ENCODE assay signal across 1 cellular context in the genomic region with DNA sequence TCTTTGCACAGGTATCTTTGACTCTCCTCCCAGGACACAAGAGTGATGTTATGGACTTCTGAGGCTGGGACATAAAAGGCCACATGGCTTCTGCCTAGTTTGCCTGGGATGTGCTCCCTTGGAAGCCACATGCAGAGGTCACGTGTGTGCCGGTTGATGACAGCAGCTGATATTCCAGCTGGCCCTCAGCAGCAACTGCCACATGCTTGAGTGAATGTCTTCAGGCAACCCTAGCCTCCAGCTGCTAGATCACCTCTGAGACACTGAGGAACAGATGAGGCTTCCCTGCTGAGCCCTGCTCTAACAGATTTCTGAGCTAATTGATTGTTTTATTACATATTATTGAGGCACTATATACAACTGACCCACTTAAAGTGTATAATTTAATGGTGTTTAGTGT.
A peak's percentile ranks its signal among the peaks of the same experiment; 100 is the strongest.
TF ChIP-seq lines count a peak whose summit lies in the region.

No MANE protein-coding gene starts in this region.

TF ChIP-seq in K562, 482 proteins besides CTCF, POLR2A, EP300 and RAD21 (continued from another document and continues in another):
- TF ChIP-seq, protein P1, sequence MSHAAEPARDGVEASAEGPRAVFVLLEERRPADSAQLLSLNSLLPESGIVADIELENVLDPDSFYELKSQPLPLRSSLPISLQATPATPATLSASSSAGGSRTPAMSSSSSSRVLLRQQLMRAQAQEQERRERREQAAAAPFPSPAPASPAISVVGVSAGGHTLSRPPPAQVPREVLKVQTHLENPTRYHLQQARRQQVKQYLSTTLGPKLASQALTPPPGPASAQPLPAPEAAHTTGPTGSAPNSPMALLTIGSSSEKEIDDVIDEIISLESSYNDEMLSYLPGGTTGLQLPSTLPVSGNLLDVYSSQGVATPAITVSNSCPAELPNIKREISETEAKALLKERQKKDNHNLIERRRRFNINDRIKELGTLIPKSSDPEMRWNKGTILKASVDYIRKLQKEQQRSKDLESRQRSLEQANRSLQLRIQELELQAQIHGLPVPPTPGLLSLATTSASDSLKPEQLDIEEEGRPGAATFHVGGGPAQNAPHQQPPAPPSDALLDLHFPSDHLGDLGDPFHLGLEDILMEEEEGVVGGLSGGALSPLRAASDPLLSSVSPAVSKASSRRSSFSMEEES (CRISPR knock-in tag; IDR thresholded peaks at IDR 0.05), result peak; percentile 85
- TF ChIP-seq HDAC3 (IDR thresholded peaks at IDR 0.05; ENCODE audit: borderline replicate concordance, partially characterized antibody) (no peak), ZFPM2 (CRISPR knock-in tag; IDR thresholded peaks at IDR 0.05) (no peak), BHLHE40 (IDR thresholded peaks at IDR 0.05; ENCODE audit: low read length) (peak; percentile 92), ESRRB (CRISPR knock-in tag; IDR thresholded peaks at IDR 0.05; ENCODE audit: borderline replicate concordance) (no peak), U2AF2 (optimal IDR thresholded peaks at IDR 0.05; ENCODE audit: low read depth, low read length) (no peak), BACH1 (tag; IDR thresholded peaks at IDR 0.05) (no peak), HDAC2 (IDR thresholded peaks at IDR 0.05) (no peak), HMG20B (CRISPR knock-in tag; IDR thresholded peaks at IDR 0.05) (no peak), DACH1 (IDR thresholded peaks at IDR 0.05; ENCODE audit: partially characterized antibody) (peak; percentile 75), ZNF384 (IDR thresholded peaks at IDR 0.05; ENCODE audit: low read depth, low read length) (no peak), SMAD4 (CRISPR knock-in tag; conservative IDR thresholded peaks at IDR 0.05) (0 out of 2 replicates have a peak, but pooled peaks have one; percentile 43), FOSL1 (tag; conservative IDR thresholded peaks at IDR 0.05) (0 out of 2 replicates have a peak, but pooled peaks have one; percentile 12), ELF4 (CRISPR knock-in tag; IDR thresholded peaks at IDR 0.05) (no peak), IRF2 (CRISPR knock-in tag; IDR thresholded peaks at IDR 0.05) (no peak), ZNF561 (CRISPR knock-in tag; conservative IDR thresholded peaks at IDR 0.05) (no peak), LEF1 (IDR thresholded peaks at IDR 0.05) (no peak), SIN3A (IDR thresholded peaks at IDR 0.05; ENCODE audit: borderline replicate concordance in 2 of 2, control insufficient read depth in 1 of 2, low read depth in 2 of 2, low read length in 2 of 2) (peak in 1 of 2 experiments; percentile 52; a peak in 1 of 4 replicates), ZBTB1 (CRISPR knock-in tag; IDR thresholded peaks at IDR 0.05; ENCODE audit: borderline replicate concordance, low read depth) (no peak)
- TF ChIP-seq, protein P2, sequence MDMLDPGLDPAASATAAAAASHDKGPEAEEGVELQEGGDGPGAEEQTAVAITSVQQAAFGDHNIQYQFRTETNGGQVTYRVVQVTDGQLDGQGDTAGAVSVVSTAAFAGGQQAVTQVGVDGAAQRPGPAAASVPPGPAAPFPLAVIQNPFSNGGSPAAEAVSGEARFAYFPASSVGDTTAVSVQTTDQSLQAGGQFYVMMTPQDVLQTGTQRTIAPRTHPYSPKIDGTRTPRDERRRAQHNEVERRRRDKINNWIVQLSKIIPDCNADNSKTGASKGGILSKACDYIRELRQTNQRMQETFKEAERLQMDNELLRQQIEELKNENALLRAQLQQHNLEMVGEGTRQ (CRISPR knock-in tag; IDR thresholded peaks at IDR 0.05), result peak; percentile 87
- TF ChIP-seq, protein P3, sequence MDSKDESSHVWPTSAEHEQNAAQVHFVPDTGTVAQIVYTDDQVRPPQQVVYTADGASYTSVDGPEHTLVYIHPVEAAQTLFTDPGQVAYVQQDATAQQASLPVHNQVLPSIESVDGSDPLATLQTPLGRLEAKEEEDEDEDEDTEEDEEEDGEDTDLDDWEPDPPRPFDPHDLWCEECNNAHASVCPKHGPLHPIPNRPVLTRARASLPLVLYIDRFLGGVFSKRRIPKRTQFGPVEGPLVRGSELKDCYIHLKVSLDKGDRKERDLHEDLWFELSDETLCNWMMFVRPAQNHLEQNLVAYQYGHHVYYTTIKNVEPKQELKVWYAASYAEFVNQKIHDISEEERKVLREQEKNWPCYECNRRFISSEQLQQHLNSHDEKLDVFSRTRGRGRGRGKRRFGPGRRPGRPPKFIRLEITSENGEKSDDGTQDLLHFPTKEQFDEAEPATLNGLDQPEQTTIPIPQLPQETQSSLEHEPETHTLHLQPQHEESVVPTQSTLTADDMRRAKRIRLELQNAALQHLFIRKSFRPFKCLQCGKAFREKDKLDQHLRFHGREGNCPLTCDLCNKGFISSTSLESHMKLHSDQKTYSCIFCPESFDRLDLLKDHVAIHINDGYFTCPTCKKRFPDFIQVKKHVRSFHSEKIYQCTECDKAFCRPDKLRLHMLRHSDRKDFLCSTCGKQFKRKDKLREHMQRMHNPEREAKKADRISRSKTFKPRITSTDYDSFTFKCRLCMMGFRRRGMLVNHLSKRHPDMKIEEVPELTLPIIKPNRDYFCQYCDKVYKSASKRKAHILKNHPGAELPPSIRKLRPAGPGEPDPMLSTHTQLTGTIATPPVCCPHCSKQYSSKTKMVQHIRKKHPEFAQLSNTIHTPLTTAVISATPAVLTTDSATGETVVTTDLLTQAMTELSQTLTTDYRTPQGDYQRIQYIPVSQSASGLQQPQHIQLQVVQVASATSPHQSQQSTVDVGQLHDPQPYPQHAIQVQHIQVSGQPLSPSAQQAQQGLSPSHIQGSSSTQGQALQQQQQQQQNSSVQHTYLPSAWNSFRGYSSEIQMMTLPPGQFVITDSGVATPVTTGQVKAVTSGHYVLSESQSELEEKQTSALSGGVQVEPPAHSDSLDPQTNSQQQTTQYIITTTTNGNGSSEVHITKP (IDR thresholded peaks at IDR 0.05; ENCODE audit: partially characterized antibody), result no peak
- TF ChIP-seq, protein P4, sequence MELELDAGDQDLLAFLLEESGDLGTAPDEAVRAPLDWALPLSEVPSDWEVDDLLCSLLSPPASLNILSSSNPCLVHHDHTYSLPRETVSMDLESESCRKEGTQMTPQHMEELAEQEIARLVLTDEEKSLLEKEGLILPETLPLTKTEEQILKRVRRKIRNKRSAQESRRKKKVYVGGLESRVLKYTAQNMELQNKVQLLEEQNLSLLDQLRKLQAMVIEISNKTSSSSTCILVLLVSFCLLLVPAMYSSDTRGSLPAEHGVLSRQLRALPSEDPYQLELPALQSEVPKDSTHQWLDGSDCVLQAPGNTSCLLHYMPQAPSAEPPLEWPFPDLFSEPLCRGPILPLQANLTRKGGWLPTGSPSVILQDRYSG (tag; conservative IDR thresholded peaks at IDR 0.05; ENCODE audit: low read depth), result 0 out of 2 replicates have a peak, but pooled peaks have one; percentile 26
- TF ChIP-seq, protein P5, sequence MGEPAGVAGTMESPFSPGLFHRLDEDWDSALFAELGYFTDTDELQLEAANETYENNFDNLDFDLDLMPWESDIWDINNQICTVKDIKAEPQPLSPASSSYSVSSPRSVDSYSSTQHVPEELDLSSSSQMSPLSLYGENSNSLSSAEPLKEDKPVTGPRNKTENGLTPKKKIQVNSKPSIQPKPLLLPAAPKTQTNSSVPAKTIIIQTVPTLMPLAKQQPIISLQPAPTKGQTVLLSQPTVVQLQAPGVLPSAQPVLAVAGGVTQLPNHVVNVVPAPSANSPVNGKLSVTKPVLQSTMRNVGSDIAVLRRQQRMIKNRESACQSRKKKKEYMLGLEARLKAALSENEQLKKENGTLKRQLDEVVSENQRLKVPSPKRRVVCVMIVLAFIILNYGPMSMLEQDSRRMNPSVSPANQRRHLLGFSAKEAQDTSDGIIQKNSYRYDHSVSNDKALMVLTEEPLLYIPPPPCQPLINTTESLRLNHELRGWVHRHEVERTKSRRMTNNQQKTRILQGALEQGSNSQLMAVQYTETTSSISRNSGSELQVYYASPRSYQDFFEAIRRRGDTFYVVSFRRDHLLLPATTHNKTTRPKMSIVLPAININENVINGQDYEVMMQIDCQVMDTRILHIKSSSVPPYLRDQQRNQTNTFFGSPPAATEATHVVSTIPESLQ (CRISPR knock-in tag; IDR thresholded peaks at IDR 0.05), result no peak
- TF ChIP-seq, protein P6, sequence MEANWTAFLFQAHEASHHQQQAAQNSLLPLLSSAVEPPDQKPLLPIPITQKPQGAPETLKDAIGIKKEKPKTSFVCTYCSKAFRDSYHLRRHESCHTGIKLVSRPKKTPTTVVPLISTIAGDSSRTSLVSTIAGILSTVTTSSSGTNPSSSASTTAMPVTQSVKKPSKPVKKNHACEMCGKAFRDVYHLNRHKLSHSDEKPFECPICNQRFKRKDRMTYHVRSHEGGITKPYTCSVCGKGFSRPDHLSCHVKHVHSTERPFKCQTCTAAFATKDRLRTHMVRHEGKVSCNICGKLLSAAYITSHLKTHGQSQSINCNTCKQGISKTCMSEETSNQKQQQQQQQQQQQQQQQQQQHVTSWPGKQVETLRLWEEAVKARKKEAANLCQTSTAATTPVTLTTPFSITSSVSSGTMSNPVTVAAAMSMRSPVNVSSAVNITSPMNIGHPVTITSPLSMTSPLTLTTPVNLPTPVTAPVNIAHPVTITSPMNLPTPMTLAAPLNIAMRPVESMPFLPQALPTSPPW (CRISPR knock-in tag; IDR thresholded peaks at IDR 0.05), result no peak
- TF ChIP-seq, protein P7, sequence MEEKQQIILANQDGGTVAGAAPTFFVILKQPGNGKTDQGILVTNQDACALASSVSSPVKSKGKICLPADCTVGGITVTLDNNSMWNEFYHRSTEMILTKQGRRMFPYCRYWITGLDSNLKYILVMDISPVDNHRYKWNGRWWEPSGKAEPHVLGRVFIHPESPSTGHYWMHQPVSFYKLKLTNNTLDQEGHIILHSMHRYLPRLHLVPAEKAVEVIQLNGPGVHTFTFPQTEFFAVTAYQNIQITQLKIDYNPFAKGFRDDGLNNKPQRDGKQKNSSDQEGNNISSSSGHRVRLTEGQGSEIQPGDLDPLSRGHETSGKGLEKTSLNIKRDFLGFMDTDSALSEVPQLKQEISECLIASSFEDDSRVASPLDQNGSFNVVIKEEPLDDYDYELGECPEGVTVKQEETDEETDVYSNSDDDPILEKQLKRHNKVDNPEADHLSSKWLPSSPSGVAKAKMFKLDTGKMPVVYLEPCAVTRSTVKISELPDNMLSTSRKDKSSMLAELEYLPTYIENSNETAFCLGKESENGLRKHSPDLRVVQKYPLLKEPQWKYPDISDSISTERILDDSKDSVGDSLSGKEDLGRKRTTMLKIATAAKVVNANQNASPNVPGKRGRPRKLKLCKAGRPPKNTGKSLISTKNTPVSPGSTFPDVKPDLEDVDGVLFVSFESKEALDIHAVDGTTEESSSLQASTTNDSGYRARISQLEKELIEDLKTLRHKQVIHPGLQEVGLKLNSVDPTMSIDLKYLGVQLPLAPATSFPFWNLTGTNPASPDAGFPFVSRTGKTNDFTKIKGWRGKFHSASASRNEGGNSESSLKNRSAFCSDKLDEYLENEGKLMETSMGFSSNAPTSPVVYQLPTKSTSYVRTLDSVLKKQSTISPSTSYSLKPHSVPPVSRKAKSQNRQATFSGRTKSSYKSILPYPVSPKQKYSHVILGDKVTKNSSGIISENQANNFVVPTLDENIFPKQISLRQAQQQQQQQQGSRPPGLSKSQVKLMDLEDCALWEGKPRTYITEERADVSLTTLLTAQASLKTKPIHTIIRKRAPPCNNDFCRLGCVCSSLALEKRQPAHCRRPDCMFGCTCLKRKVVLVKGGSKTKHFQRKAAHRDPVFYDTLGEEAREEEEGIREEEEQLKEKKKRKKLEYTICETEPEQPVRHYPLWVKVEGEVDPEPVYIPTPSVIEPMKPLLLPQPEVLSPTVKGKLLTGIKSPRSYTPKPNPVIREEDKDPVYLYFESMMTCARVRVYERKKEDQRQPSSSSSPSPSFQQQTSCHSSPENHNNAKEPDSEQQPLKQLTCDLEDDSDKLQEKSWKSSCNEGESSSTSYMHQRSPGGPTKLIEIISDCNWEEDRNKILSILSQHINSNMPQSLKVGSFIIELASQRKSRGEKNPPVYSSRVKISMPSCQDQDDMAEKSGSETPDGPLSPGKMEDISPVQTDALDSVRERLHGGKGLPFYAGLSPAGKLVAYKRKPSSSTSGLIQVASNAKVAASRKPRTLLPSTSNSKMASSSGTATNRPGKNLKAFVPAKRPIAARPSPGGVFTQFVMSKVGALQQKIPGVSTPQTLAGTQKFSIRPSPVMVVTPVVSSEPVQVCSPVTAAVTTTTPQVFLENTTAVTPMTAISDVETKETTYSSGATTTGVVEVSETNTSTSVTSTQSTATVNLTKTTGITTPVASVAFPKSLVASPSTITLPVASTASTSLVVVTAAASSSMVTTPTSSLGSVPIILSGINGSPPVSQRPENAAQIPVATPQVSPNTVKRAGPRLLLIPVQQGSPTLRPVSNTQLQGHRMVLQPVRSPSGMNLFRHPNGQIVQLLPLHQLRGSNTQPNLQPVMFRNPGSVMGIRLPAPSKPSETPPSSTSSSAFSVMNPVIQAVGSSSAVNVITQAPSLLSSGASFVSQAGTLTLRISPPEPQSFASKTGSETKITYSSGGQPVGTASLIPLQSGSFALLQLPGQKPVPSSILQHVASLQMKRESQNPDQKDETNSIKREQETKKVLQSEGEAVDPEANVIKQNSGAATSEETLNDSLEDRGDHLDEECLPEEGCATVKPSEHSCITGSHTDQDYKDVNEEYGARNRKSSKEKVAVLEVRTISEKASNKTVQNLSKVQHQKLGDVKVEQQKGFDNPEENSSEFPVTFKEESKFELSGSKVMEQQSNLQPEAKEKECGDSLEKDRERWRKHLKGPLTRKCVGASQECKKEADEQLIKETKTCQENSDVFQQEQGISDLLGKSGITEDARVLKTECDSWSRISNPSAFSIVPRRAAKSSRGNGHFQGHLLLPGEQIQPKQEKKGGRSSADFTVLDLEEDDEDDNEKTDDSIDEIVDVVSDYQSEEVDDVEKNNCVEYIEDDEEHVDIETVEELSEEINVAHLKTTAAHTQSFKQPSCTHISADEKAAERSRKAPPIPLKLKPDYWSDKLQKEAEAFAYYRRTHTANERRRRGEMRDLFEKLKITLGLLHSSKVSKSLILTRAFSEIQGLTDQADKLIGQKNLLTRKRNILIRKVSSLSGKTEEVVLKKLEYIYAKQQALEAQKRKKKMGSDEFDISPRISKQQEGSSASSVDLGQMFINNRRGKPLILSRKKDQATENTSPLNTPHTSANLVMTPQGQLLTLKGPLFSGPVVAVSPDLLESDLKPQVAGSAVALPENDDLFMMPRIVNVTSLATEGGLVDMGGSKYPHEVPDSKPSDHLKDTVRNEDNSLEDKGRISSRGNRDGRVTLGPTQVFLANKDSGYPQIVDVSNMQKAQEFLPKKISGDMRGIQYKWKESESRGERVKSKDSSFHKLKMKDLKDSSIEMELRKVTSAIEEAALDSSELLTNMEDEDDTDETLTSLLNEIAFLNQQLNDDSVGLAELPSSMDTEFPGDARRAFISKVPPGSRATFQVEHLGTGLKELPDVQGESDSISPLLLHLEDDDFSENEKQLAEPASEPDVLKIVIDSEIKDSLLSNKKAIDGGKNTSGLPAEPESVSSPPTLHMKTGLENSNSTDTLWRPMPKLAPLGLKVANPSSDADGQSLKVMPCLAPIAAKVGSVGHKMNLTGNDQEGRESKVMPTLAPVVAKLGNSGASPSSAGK (IDR thresholded peaks at IDR 0.05), result peak; percentile 93
- TF ChIP-seq, protein P8, sequence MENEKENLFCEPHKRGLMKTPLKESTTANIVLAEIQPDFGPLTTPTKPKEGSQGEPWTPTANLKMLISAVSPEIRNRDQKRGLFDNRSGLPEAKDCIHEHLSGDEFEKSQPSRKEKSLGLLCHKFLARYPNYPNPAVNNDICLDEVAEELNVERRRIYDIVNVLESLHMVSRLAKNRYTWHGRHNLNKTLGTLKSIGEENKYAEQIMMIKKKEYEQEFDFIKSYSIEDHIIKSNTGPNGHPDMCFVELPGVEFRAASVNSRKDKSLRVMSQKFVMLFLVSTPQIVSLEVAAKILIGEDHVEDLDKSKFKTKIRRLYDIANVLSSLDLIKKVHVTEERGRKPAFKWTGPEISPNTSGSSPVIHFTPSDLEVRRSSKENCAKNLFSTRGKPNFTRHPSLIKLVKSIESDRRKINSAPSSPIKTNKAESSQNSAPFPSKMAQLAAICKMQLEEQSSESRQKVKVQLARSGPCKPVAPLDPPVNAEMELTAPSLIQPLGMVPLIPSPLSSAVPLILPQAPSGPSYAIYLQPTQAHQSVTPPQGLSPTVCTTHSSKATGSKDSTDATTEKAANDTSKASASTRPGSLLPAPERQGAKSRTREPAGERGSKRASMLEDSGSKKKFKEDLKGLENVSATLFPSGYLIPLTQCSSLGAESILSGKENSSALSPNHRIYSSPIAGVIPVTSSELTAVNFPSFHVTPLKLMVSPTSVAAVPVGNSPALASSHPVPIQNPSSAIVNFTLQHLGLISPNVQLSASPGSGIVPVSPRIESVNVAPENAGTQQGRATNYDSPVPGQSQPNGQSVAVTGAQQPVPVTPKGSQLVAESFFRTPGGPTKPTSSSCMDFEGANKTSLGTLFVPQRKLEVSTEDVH (IDR thresholded peaks at IDR 0.05; ENCODE audit: low read depth, partially characterized antibody), result no peak
